Comparison of ENCODE assay signal across 13 cellular contexts in the genomic region with DNA sequence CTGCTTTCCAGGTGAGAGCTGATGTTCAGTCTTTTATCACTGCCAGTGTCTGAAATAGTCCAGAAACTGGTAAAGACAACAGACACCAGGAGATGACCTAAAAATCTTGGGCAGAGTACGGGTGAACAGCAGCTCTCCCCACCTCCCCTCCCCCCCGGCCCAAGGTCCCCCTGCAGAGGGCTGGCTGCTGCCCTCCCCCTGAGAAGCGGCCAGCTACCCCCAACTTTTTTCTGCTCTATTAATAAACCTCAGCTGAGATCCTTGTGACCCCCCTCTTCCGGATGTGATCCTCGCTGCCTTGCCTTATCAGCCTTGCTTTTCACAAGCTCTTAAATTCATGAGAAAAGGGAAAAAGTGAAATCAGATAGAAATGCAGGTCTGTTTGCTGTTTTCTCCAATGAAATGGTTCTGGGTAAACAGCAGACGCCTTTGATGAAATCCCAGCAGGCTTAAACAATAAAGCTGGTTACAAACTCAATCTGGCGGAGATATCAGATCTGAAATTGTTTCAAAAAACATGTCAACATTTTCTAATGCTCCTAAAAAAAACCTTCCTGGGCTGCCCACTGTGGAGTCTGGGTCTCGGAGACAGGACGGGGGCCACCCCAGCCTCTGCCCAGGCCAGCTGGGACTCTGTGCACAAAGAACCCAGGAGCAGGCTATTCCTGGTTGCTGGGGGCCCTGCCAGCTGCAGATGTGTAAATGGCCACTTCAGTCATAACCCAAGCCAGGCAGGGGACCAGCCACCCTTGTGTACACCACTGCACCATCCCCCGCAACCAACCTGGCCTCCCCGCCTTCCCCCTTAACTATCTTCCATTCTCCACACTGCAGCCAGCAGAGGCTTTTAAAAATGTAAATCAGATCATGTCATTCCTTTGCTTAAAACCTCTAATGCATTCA. TPM values are rescaled to one million over a fixed set of nuclear protein-coding genes. Genes with fewer than 3 reads are reported as not detected.
DNase-seq lines count a peak whose midpoint lies in the region; ATAC-seq and TF ChIP-seq lines count a peak whose summit lies in the region.
"Had no signal": no experiment of that assay in that cellular context is flagged by ENCODE, and none has a peak within 500 bp of the region (broad histone marks: within the 10 kb centered on the region; RNA-seq: fewer than 3 reads in every experiment).

No MANE protein-coding gene starts in this region.

- H3K4me1 Mint-ChIP-seq in T-helper 17 cell, result peaks cover 5% of the 10 kb centered on the region
- H3K4me1 Mint-ChIP-seq: CD14-positive monocyte had no signal

- TF ChIP-seq RAD21 in HCT116 (IDR thresholded peaks at IDR 0.05; ENCODE audit: low read depth), result no peak

- TF ChIP-seq POLR2A in HCT116 (IDR thresholded peaks at IDR 0.05; ENCODE audit: borderline replicate concordance, extremely low read depth, insufficient read depth, insufficient read length), result no peak

- peak overlapping the region; percentile 27; the same call in 1 of the 2 replicates for H3K4me2 ChIP-seq in HCT116 (ENCODE audit: low read length)
- H3K4me2 ChIP-seq in hepatocyte, result peak overlapping the region; percentile 95

- H3K79me2 ChIP-seq in HCT116 (ENCODE audit: insufficient read depth, low read length), result no peaks in the 10 kb centered on the region
- H3K79me2 ChIP-seq in hepatocyte, result no peaks in the 10 kb centered on the region

- no peak for TF ChIP-seq CTCF in HCT116 (IDR thresholded peaks at IDR 0.05 in 2 of 3, conservative IDR thresholded peaks at IDR 0.05 in 1 of 3; ENCODE audit: borderline replicate concordance in 1 of 3, insufficient read depth in 1 of 3, low read depth in 2 of 3, low read length in 2 of 3)
- no peak for TF ChIP-seq CTCF in hepatocyte (IDR thresholded peaks at IDR 0.05; ENCODE audit: poor library complexity)
- TF ChIP-seq CTCF in psoas muscle (IDR thresholded peaks at IDR 0.05), result no peak

- H3K27ac ChIP-seq in HCT116 (ENCODE audit: low read depth, low read length) (no peak overlapping the region), hepatocyte (peak overlapping the region; percentile 90), psoas muscle (peak overlapping the region; percentile 92)

- 62% methylated on average over 8 of the region's 11 CpGs for WGBS in hepatocyte (ENCODE audit: low lambda C conversion rate, missing lambda C conversion rate)
- whole genome bisulfite sequencing in psoas muscle, 3 donors, result 71 to 88% (median 81%) methylated on average over 11 of the region's 11 CpGs

- H3K4me3 ChIP-seq in HCT116 (replicated peaks in 1 of 2; ENCODE audit: low read depth in 1 of 2, low read length in 2 of 2), result no peak overlapping the region
- no peak overlapping the region for H3K4me3 ChIP-seq in hepatocyte
- H3K4me3 ChIP-seq in psoas muscle, result no peak overlapping the region

- ATAC-seq in HCT116, result no peak
- ATAC-seq in T-helper 17 cell, result no peak
- no peak for ATAC-seq in psoas muscle
- ATAC-seq: activated CD8-positive, alpha-beta T cell treated with anti-CD3 and anti-CD28 coated beads, Interleukin-2, amount 10 ng/mL, durations not matched to agents 7 days and 5 days had no signal

- H3K27me3 ChIP-seq in HCT116 (ENCODE audit: insufficient read depth, low read length), result no peaks in the 10 kb centered on the region
- H3K27me3 ChIP-seq in hepatocyte, result no peaks in the 10 kb centered on the region
- peaks cover 0 to 6% (median 0%) of the 10 kb centered on the region in 3 donors for H3K27me3 ChIP-seq in psoas muscle (ENCODE audit: insufficient read depth in 3 of 3, low read length in 2 of 3)

- H3K4me3 Mint-ChIP-seq in T-helper 17 cell, result no peak overlapping the region
- H3K4me3 Mint-ChIP-seq: activated CD8-positive, alpha-beta T cell treated with anti-CD3 and anti-CD28 coated beads, Interleukin-2, amount 10 ng/mL, durations not matched to agents 7 days and 5 days; activated T-helper 1 cell treated with anti-CD3 and anti-CD28 coated beads, Interleukin-12 subunit alpha, Interleukin-12 subunit beta, Interleukin-2, Interleukin-4 antibody, amounts not matched to agents 30 ng/mL and 10 ng/mL and 1 ng/mL, durations not matched to agents 14 hours and 24 hours and 36 hours had no signal

- H3K4me1 ChIP-seq in HCT116 (ENCODE audit: control insufficient read depth in 1 of 2, insufficient read depth in 2 of 2, low read length in 2 of 2) (peaks cover 11 to 20% of the 10 kb centered on the region in 2 experiments; a peak in 3 of 4 replicates), hepatocyte (ENCODE audit: insufficient read depth) (peaks cover 46% of the 10 kb centered on the region), psoas muscle (peaks cover 35% of the 10 kb centered on the region)

- H3K36me3 ChIP-seq in HCT116 (ENCODE audit: control insufficient read depth in 1 of 2, insufficient read depth in 2 of 2, low read length in 2 of 2), result no peaks in the 10 kb centered on the region
- no peaks in the 10 kb centered on the region for H3K36me3 ChIP-seq in hepatocyte (replicated peaks; ENCODE audit: insufficient read depth, low read depth)
- no peaks in the 10 kb centered on the region for H3K36me3 ChIP-seq in psoas muscle (ENCODE audit: insufficient read depth in 1 of 2, low read depth in 1 of 2)

- BruUV-seq in HCT116 (replicated peaks; lab: Mats Ljungman, UMichigan), result no TSS peak

- POLR2A ChIA-PET in HCT116 (lab: Charles Lee), result no interaction called here

- no peak overlapping the region for H2AFZ ChIP-seq in HCT116 (ENCODE audit: low read depth, low read length, poor library complexity, severe bottlenecking)
- H2AFZ ChIP-seq in hepatocyte, result no peak overlapping the region

- H3K36me3 Mint-ChIP-seq in T-helper 17 cell (ENCODE audit: low read depth), result peaks cover 7% of the 10 kb centered on the region
- H3K36me3 Mint-ChIP-seq: CD14-positive monocyte had no signal

- H3K9me2 ChIP-seq in HCT116 (ENCODE audit: insufficient read depth) (no peaks in the 10 kb centered on the region), hepatocyte (replicated peaks; ENCODE audit: insufficient read depth) (no peaks in the 10 kb centered on the region)

- peak overlapping the region; percentile 43 for H3K27ac Mint-ChIP-seq in T-helper 17 cell
- H3K27ac Mint-ChIP-seq: activated CD8-positive, alpha-beta T cell treated with anti-CD3 and anti-CD28 coated beads, Interleukin-2, amount 10 ng/mL, durations not matched to agents 7 days and 5 days; activated T-helper 1 cell treated with anti-CD3 and anti-CD28 coated beads, Interleukin-12 subunit alpha, Interleukin-12 subunit beta, Interleukin-2, Interleukin-4 antibody, amounts not matched to agents 30 ng/mL and 10 ng/mL and 1 ng/mL, durations not matched to agents 14 hours and 24 hours and 36 hours; CD14-positive monocyte had no signal

- H3K9me3 ChIP-seq in HCT116 (ENCODE audit: control insufficient read depth in 1 of 2, insufficient read depth in 1 of 2, low read depth in 1 of 2, low read length in 2 of 2) (no peaks in the 10 kb centered on the region), T-helper 17 cell (ENCODE audit: control insufficient read depth, low read length, poor library complexity, severe bottlenecking) (no peaks in the 10 kb centered on the region), hepatocyte (ENCODE audit: low read depth) (no peaks in the 10 kb centered on the region), psoas muscle (no peaks in the 10 kb centered on the region)

- H4K20me1 ChIP-seq in HCT116 (ENCODE audit: insufficient read depth) (no peaks in the 10 kb centered on the region), hepatocyte (ENCODE audit: insufficient read depth, poor library complexity, severe bottlenecking) (no peaks in the 10 kb centered on the region)

- CTCF ChIA-PET in HCT116 (lab: Charles Lee), result no interaction called here

- DNase-seq in HCT116 (ENCODE audit: low read depth, low spot score) (no peak), T-helper 17 cell (no peak), hepatocyte (ENCODE audit: low spot score) (no peak), psoas muscle (no peak), hypothalamus (lab: John Stamatoyannopoulos, UW) (no peak), D341Med (ENCODE audit: low spot score) (no peak)
- DNase-seq in activated CD4-positive, alpha-beta T cell treated with anti-CD3 and anti-CD28 coated beads for 48 hours, result no peak
- DNase-seq: activated CD8-positive, alpha-beta T cell treated with anti-CD3 and anti-CD28 coated beads, Interleukin-2, amount 10 ng/mL, durations not matched to agents 7 days and 5 days; amniotic stem cell; DND-41; KG1 had no signal

- H3K9ac ChIP-seq in HCT116 (ENCODE audit: low read length), result no peak overlapping the region

- RAD21 ChIA-PET in HCT116 (lab: Charles Lee; ENCODE audit: low non-redundant PET in 1 of 2, low total read pairs in 2 of 2, uncharacterized antibody in 2 of 2, unreplicated experiment in 2 of 2), result no interaction called here

- peaks cover 32% of the 10 kb centered on the region for H3K27me3 Mint-ChIP-seq in T-helper 17 cell

- intact Hi-C loops in HCT116 (cut with micrococcal nuclease) (no loop called here), psoas muscle (cut with DNase I) (loop anchor here in 1 of 2 donors (5.0 kb wide), 1 partner anchor 54 kb away; no protein-coding TSS in a partner anchor)

TF ChIP-seq in HCT116, 20 proteins besides CTCF, POLR2A, EP300 and RAD21 (continues in another document):
- TF ChIP-seq EZH2phosphoT487 (IDR thresholded peaks at IDR 0.05; ENCODE audit: borderline replicate concordance) (no peak), FOSL1 (IDR thresholded peaks at IDR 0.05; ENCODE audit: low read depth) (no peak), SIN3A (IDR thresholded peaks at IDR 0.05; ENCODE audit: low read depth) (no peak)

RNA-seq across cellular contexts. Expression of gene RTN4RL1, which starts 28.6 kb away (rescaled TPM):
- total RNA-seq in HCT116 (2021; ENCODE audit: unreplicated experiment) (3.7 TPM), T-helper 17 cell (under 1 TPM; 0.21 to 0.90 TPM), hepatocyte (0.48 and 1.4 TPM in 2 replicates), psoas muscle (1 to 10 TPM in 2 of 4 donors, under 1 TPM in 2; 0.65 to 1.7 (median 1.2) TPM)
- 1.5 and 1.7 TPM in 2 replicates for polyA plus RNA-seq in HCT116 (2012)
- polyA plus RNA-seq in hepatocyte (0.53 and 0.97 TPM in 2 replicates), psoas muscle (1 to 10 TPM in 1 of 3 donors, under 1 TPM in 2; 0.44 to 1.8 (median 0.70) TPM)

RNA-seq across cellular contexts. Expression of gene DPH1, which starts 33.5 kb away (rescaled TPM):
- total RNA-seq in HCT116 (2021; ENCODE audit: unreplicated experiment) (47.2 TPM), T-helper 17 cell (10 to 100 TPM; 85.1 to 92.6 TPM), hepatocyte (26.2 and 27.8 TPM in 2 replicates), psoas muscle (10 to 100 TPM; 36.9 to 73.4 (median 45.5) TPM)
- 32.3 and 37.2 TPM in 2 replicates for polyA plus RNA-seq in HCT116 (2012)
- polyA plus RNA-seq in hepatocyte (45.2 and 49.0 TPM in 2 replicates), psoas muscle (10 to 100 TPM; 13.5 to 51.9 (median 39.2) TPM)

RNA-seq across cellular contexts. Expression of gene OVCA2, which starts 45.3 kb away (rescaled TPM):
- total RNA-seq in HCT116 (2021; ENCODE audit: unreplicated experiment) (27.3 TPM), T-helper 17 cell (10 to 100 TPM; 28.4 to 35.2 TPM), hepatocyte (49.2 and 56.4 TPM in 2 replicates), psoas muscle (10 to 100 TPM; 10.1 to 23.0 (median 15.2) TPM)
- polyA plus RNA-seq in HCT116 (2012), result 20.7 and 32.4 TPM in 2 replicates
- polyA plus RNA-seq in hepatocyte (72.5 and 72.7 TPM in 2 replicates), psoas muscle (10 to 100 TPM; 29.2 to 66.1 (median 33.4) TPM)

RNA-seq across cellular contexts. Expression of gene HIC1, which starts 58.4 kb away (rescaled TPM):
- total RNA-seq in HCT116 (2021; ENCODE audit: unreplicated experiment) (0.64 TPM), T-helper 17 cell (1 to 10 TPM; 4.6 to 8.1 TPM), hepatocyte (8.8 and 9.4 TPM in 2 replicates), psoas muscle (10 to 100 TPM in 1 of 4 donors, 1 to 10 TPM in 3; 4.3 to 12.6 (median 9.4) TPM)
- polyA plus RNA-seq in HCT116 (2012), result 0.21 and 0.52 TPM in 2 replicates
- polyA plus RNA-seq in hepatocyte (8.2 and 10.2 TPM in 2 replicates), psoas muscle (1 to 10 TPM; 2.0 to 3.5 (median 2.1) TPM)
